In genomic region chr19:45136507-45137178, GRCh38 we compare ENCODE assay signal across 10 cellular contexts. TPM values are rescaled to one million over a fixed set of nuclear protein-coding genes. Genes with fewer than 3 reads are reported as not detected.
DNase-seq lines count a peak whose midpoint lies in the region; ATAC-seq, FAIRE-seq and TF ChIP-seq lines count a peak whose summit lies in the region.
"Had no signal": no experiment of that assay in that cellular context is flagged by ENCODE, and none has a peak within 500 bp of the region (broad histone marks: within the 10 kb centered on the region; RNA-seq: fewer than 3 reads in every experiment).

No MANE protein-coding gene starts in this region.

- peaks cover 16% of the 10 kb centered on the region for H3K79me2 ChIP-seq in OCI-LY3 (ENCODE audit: low read length)

- no peaks in the 10 kb centered on the region for H3K4me1 ChIP-seq in A549
- peaks cover 28% of the 10 kb centered on the region for H3K4me1 ChIP-seq in OCI-LY3 (ENCODE audit: low read length)
- H3K4me1 ChIP-seq: parathyroid adenoma had no signal

- CTCF ChIA-PET in A549 (lab: Yijun Ruan, JAX), result interaction anchor here (0.6 to 6.0 kb wide), 11 partner anchors 8 to 535 kb away, joined by 3 to 51 read pairs (median 5); partner anchors contain the start of gene PPP1R37

- peak overlapping the region; percentile 86 for H3K9ac ChIP-seq in OCI-LY3 (ENCODE audit: low read length)
- H3K9ac ChIP-seq: parathyroid adenoma had no signal

- FAIRE-seq in A549 (lab: Jason Lieb, UNC), result no peak

- TF ChIP-seq CTCF in A549 (IDR thresholded peaks at IDR 0.05) (no peak), OCI-LY3 (IDR thresholded peaks at IDR 0.05; ENCODE audit: low read depth, low read length) (no peak)

- TF ChIP-seq RAD21 in A549 (conservative IDR thresholded peaks at IDR 0.05 in 1 of 2, IDR thresholded peaks at IDR 0.05 in 1 of 2), result no peak

- DNase-seq in A549 (ENCODE audit: low read depth in 1 of 2, low spot score in 1 of 2) (no peak), iPS-NIHi11 (ENCODE audit: low spot score) (peak; percentile 58), NCI-H2107 treated with DMSO at 0.1 percent for 48 hours (lab: John Stamatoyannopoulos, UW; ENCODE audit: unreplicated experiment) (no peak), UCSD-AML1 (lab: John Stamatoyannopoulos, UW; ENCODE audit: unreplicated experiment) (no peak), D341Med (ENCODE audit: low spot score) (no peak)
- no peak for DNase-seq in stimulated activated CD4-positive, alpha-beta T cell treated with anti-CD3 and anti-CD28 coated beads, Interleukin-12 subunit alpha, Interleukin-12 subunit beta, amount 100 ng/mL, for 4 hours
- DNase-seq: NCI-H510A treated with DMSO at 0.1 percent for 48 hours had no signal

- peak overlapping the region; percentile 29 to 74; a peak in 3 of 6 replicates for H3K27ac ChIP-seq in A549
- peak overlapping the region; percentile 89 for H3K27ac ChIP-seq in OCI-LY3 (ENCODE audit: low read length)
- H3K27ac ChIP-seq: parathyroid adenoma had no signal

- H3K4me2 ChIP-seq in A549 (no peak overlapping the region), OCI-LY3 (ENCODE audit: low read length) (peak overlapping the region; percentile 95)

- 87% methylated on average over 10 of the region's 12 CpGs for WGBS in A549 (ENCODE audit: missing lambda C conversion rate)

- in situ Hi-C loops in GM18951 (cut with MboI; ENCODE audit: low sequenced_read_pairs, unreplicated experiment), result no loop called here

- ATAC-seq in A549, result no peak

- no peak for TF ChIP-seq POLR2A in A549 (IDR thresholded peaks at IDR 0.05; ENCODE audit: low read length)
- peak; percentile 43 for TF ChIP-seq POLR2A in GM18951 (IDR thresholded peaks at IDR 0.05; ENCODE audit: extremely low read depth, insufficient read depth, insufficient read length)

- peaks cover 2% of the 10 kb centered on the region for H3K36me3 ChIP-seq in OCI-LY3 (replicated peaks; ENCODE audit: low read depth, low read length)

- no peaks in the 10 kb centered on the region for H3K27me3 ChIP-seq in OCI-LY3 (ENCODE audit: low read depth, low read length)

- H3K9me3 ChIP-seq in A549, result no peaks in the 10 kb centered on the region
- no peaks in the 10 kb centered on the region for H3K9me3 ChIP-seq in OCI-LY3 (ENCODE audit: insufficient read depth, low read length)

- TF ChIP-seq EP300 in A549 (IDR thresholded peaks at IDR 0.05), result no peak

- H3K4me3 ChIP-seq in A549, result no peak overlapping the region
- H3K4me3 ChIP-seq in OCI-LY3 (ENCODE audit: low read length), result peak overlapping the region; percentile 72

- POLR2A ChIA-PET in A549 (lab: Yijun Ruan, JAX), result no interaction called here

- no peak overlapping the region for H2AFZ ChIP-seq in OCI-LY3 (ENCODE audit: low read depth, low read length)
- H2AFZ ChIP-seq: parathyroid adenoma had no signal

- no peaks in the 10 kb centered on the region for H4K20me1 ChIP-seq in OCI-LY3 (ENCODE audit: insufficient read depth, low read length)

TF ChIP-seq in A549, 52 proteins besides CTCF, POLR2A, EP300 and RAD21:
- TF ChIP-seq E2F6 (IDR thresholded peaks at IDR 0.05; ENCODE audit: borderline replicate concordance, low read depth) (no peak), BCL3 (IDR thresholded peaks at IDR 0.05) (no peak), RCOR1 (IDR thresholded peaks at IDR 0.05; ENCODE audit: low read depth, low read length) (no peak), HOXA7 (CRISPR knock-in tag; IDR thresholded peaks at IDR 0.05) (no peak), ZC3H11A (IDR thresholded peaks at IDR 0.05) (no peak), MAZ (IDR thresholded peaks at IDR 0.05; ENCODE audit: borderline replicate concordance, low read depth, low read length) (no peak)
- TF ChIP-seq, protein P1, sequence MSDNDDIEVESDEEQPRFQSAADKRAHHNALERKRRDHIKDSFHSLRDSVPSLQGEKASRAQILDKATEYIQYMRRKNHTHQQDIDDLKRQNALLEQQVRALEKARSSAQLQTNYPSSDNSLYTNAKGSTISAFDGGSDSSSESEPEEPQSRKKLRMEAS (IDR thresholded peaks at IDR 0.05), result no peak

RNA-seq across cellular contexts. Expression of gene NKPD1, which starts 24.1 kb away (rescaled TPM):
- polyA plus RNA-seq in A549 (2011; rRNA removed) (0.12 and 0.21 TPM in 2 replicates), A549 (2017; fragmentation: RNase III; extraction: RNeasy Plus Mini Kit Qiagen cat#74134 plus additional on column Dnase treatment) (0.10 to 0.18 TPM (median 0.15 TPM) in 3 replicates)
- polyA plus RNA-seq in A549 (2012; cell fraction: cytosol; rRNA removed), result 0.07 and 0.19 TPM in 2 replicates
- polyA plus RNA-seq in A549 (2012; cell fraction: nucleus; rRNA removed), result 1.8 and 2.5 TPM in 2 replicates
- 0.15 TPM in 1 of 2 replicates, not detected in the other for polyA minus RNA-seq in A549 (2011; rRNA and poly(A)+ RNA removed)

RNA-seq across cellular contexts. Expression of gene TRAPPC6A, which starts 41.4 kb away (rescaled TPM):
- polyA plus RNA-seq in A549 (2011; rRNA removed) (29.8 and 30.2 TPM in 2 replicates), A549 (2017; fragmentation: RNase III; extraction: RNeasy Plus Mini Kit Qiagen cat#74134 plus additional on column Dnase treatment) (23.7 to 30.5 TPM (median 28.5 TPM) in 3 replicates)
- polyA plus RNA-seq in A549 (2012; cell fraction: cytosol; rRNA removed), result 52.5 and 63.1 TPM in 2 replicates
- polyA plus RNA-seq in A549 (2012; cell fraction: nucleus; rRNA removed), result 41.4 and 46.2 TPM in 2 replicates
- 9.0 and 12.0 TPM in 2 replicates for polyA minus RNA-seq in A549 (2011; rRNA and poly(A)+ RNA removed)

RNA-seq across cellular contexts. Expression of gene BLOC1S3, which starts 41.9 kb away (rescaled TPM):
- polyA plus RNA-seq in A549 (2011; rRNA removed) (7.5 and 10.5 TPM in 2 replicates), A549 (2017; fragmentation: RNase III; extraction: RNeasy Plus Mini Kit Qiagen cat#74134 plus additional on column Dnase treatment) (8.2 to 12.2 TPM (median 10.6 TPM) in 3 replicates)
- polyA plus RNA-seq in A549 (2012; cell fraction: cytosol; rRNA removed), result 5.4 and 7.6 TPM in 2 replicates
- polyA plus RNA-seq in A549 (2012; cell fraction: nucleus; rRNA removed), result 6.9 and 8.4 TPM in 2 replicates
- polyA minus RNA-seq in A549 (2011; rRNA and poly(A)+ RNA removed), result 14.9 and 15.0 TPM in 2 replicates

RNA-seq across cellular contexts. Expression of gene PPP1R37, which starts 43.7 kb away (rescaled TPM):
- 7.6 and 9.1 TPM in 2 replicates for polyA plus RNA-seq in A549 (2011; rRNA removed)
- 22.2 and 27.1 TPM in 2 replicates for polyA plus RNA-seq in A549 (2012; cell fraction: cytosol; rRNA removed)
- 48.6 and 55.2 TPM in 2 replicates for polyA plus RNA-seq in A549 (2012; cell fraction: nucleus; rRNA removed)
- 18.7 to 21.9 TPM (median 21.8 TPM) in 3 replicates for polyA plus RNA-seq in A549 (2017; fragmentation: RNase III; extraction: RNeasy Plus Mini Kit Qiagen cat#74134 plus additional on column Dnase treatment)
- 15.4 and 15.8 TPM in 2 replicates for polyA minus RNA-seq in A549 (2011; rRNA and poly(A)+ RNA removed)

RNA-seq across cellular contexts. Expression of gene GEMIN7, which starts 57.6 kb away (rescaled TPM):
- polyA plus RNA-seq in A549 (2011; rRNA removed), result 42.2 and 49.2 TPM in 2 replicates
- 86.7 and 115 TPM in 2 replicates for polyA plus RNA-seq in A549 (2012; cell fraction: cytosol; rRNA removed)
- 97.2 and 109 TPM in 2 replicates for polyA plus RNA-seq in A549 (2012; cell fraction: nucleus; rRNA removed)
- polyA plus RNA-seq in A549 (2017; fragmentation: RNase III; extraction: RNeasy Plus Mini Kit Qiagen cat#74134 plus additional on column Dnase treatment), result 75.3 to 86.0 TPM (median 79.4 TPM) in 3 replicates
- 23.2 and 33.1 TPM in 2 replicates for polyA minus RNA-seq in A549 (2011; rRNA and poly(A)+ RNA removed)
